Comparison of ENCODE assay signal across 2 cellular contexts in the genomic region with DNA sequence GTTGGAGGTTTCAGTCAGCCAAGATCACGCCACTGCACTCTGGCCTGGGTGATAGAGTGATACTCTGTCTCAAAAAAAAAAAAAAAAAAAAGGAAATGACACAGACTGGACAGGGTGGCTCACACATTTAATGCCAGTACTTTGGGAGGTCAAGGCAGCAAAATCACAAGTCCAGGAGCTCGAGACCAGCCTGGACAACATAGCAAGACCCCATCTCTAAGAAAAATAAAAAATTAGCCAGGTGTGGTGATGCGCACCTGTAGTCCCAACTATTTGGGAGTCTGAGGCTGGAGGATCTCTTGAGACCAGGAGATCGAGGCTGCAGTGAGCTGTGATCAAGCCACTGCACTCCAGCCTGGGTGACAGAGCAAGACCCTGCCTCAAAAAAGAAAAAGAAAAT.
TF ChIP-seq lines count a peak whose summit lies in the region.

No MANE protein-coding gene starts in this region.

TF ChIP-seq in HEK293, 187 proteins besides CTCF, POLR2A, EP300 and RAD21:
- TF ChIP-seq ZBTB1 (tag by site-specific recombination; IDR thresholded peaks at IDR 0.05) (no peak), ZNF121 (tag by site-specific recombination; IDR thresholded peaks at IDR 0.05) (peak; percentile 55; the same call in 1 of the 2 replicates), ZNF133 (tag by site-specific recombination; IDR thresholded peaks at IDR 0.05) (no peak)

TF ChIP-seq in K562, 482 proteins besides CTCF, POLR2A, EP300 and RAD21:
- TF ChIP-seq ZNF561 (CRISPR knock-in tag; conservative IDR thresholded peaks at IDR 0.05): no peak
- TF ChIP-seq TAF7 (tag; IDR thresholded peaks at IDR 0.05): no peak
- no peak for TF ChIP-seq CTBP1 (IDR thresholded peaks at IDR 0.05; ENCODE audit: borderline replicate concordance)
- TF ChIP-seq ZNF778 (CRISPR knock-in tag; IDR thresholded peaks at IDR 0.05): no peak
- TF ChIP-seq ZNF121 (CRISPR knock-in tag; conservative IDR thresholded peaks at IDR 0.05): peak; percentile 69
- no peak for TF ChIP-seq ZNF347 (CRISPR knock-in tag; IDR thresholded peaks at IDR 0.05; ENCODE audit: low read depth)
- TF ChIP-seq ZNF77 (CRISPR knock-in tag; IDR thresholded peaks at IDR 0.05): no peak
